1 cellular context compared by ENCODE assay signal in genomic region chr4:973431-974397, GRCh38.
TF ChIP-seq lines count a peak whose summit lies in the region.

Gene DGKQ (minus strand): TSS chr4:973569. CDS start chr4:973482, 87 bp downstream.

TF ChIP-seq in PFSK-1, 5 proteins besides CTCF, POLR2A, EP300 and RAD21 (continued from another document):
- TF ChIP-seq REST (IDR thresholded peaks at IDR 0.05; ENCODE audit: insufficient read depth in 1 of 2, low read depth in 2 of 2, low read length in 2 of 2) (no peak), TAF1 (IDR thresholded peaks at IDR 0.05; ENCODE audit: borderline replicate concordance, insufficient read depth, low read length) (no peak; the same call in 1 of the 2 replicates)
